35 cellular contexts compared by ENCODE assay signal in genomic region chr2:191799526-191799925, GRCh38.
"Had no signal": no experiment of that assay in that cellular context is flagged by ENCODE, and none has a peak within 500 bp of the region (broad histone marks: within the 10 kb centered on the region; RNA-seq: fewer than 3 reads in every experiment).

No MANE protein-coding gene starts in this region.

- H3K36me3 ChIP-seq: MG63 had no signal

- H3K9me3 ChIP-seq: MG63 had no signal

- DNase-seq: Karpas-422, Kasumi-1, MG63, MM.1S, MV-4-11, NCI-H1048, NCI-H1092, NCI-H1092 treated with DMSO at 0.1 percent for 48 hours, NCI-H1105, NCI-H1105 treated with DMSO at 0.1 percent for 48 hours, NCI-H1417, NCI-H1417 treated with DMSO at 0.1 percent for 48 hours, NCI-H1436, NCI-H1436 treated with DMSO at 0.1 percent for 48 hours, NCI-H146, NCI-H1694, NCI-H1694 treated with DMSO at 0.1 percent for 48 hours, NCI-H187, NCI-H187 treated with DMSO at 0.1 percent for 48 hours, NCI-H1930, NCI-H2029, NCI-H2029 treated with DMSO at 0.1 percent for 48 hours, NCI-H2081, NCI-H2081 treated with DMSO at 0.1 percent for 48 hours, NCI-H2107, NCI-H2171, NCI-H2171 treated with DMSO at 0.1 percent for 48 hours, NCI-H2227 treated with DMSO at 0.1 percent for 48 hours, NCI-H226, NCI-H345, NCI-H446, NCI-H446 treated with DMSO at 0.1 percent for 48 hours, NCI-H510A, NCI-H510A treated with DMSO at 0.1 percent for 48 hours, NCI-H524 had no signal

- H3K4me3 ChIP-seq: MG63 had no signal
